In genomic region chr2:229927817-229928321, GRCh38 we compare ENCODE assay signal across 20 cellular contexts. TPM values are rescaled to one million over a fixed set of nuclear protein-coding genes. Genes with fewer than 3 reads are reported as not detected.
A peak's percentile ranks its signal among the peaks of the same experiment; 100 is the strongest.
DNase-seq lines count a peak whose midpoint lies in the region; ATAC-seq, FAIRE-seq and TF ChIP-seq lines count a peak whose summit lies in the region.
"Had no signal": no experiment of that assay in that cellular context is flagged by ENCODE, and none has a peak within 500 bp of the region (broad histone marks: within the 10 kb centered on the region; RNA-seq: fewer than 3 reads in every experiment).

No MANE protein-coding gene starts in this region.

- intact Hi-C loops in transverse colon (cut with DNase I; ENCODE audit: low total_unique reads), result no loop called here

- H3K27me3 ChIP-seq in astrocyte (ENCODE audit: insufficient read depth, low read length) (no peaks in the 10 kb centered on the region), transverse colon (no peaks in the 10 kb centered on the region)
- H3K27me3 ChIP-seq: esophagus squamous epithelium, ovary had no signal

- no peaks in the 10 kb centered on the region for H3K9me3 Mint-ChIP-seq in astrocyte (ENCODE audit: unreplicated experiment)
- H3K9me3 Mint-ChIP-seq: activated CD4-positive, alpha-beta T cell treated with anti-CD3 and anti-CD28 coated beads, Interleukin-2, amount 10 ng/mL, durations not matched to agents 24 days and 14 days; brain; dendritic cell treated with granulocyte-macrophage colony-stimulating factor and Interleukin-4, amounts not matched to agents 40 ng/mL and 50 ng/mL, for 4 days had no signal

- no peaks in the 10 kb centered on the region for H3K36me3 ChIP-seq in astrocyte (ENCODE audit: insufficient read depth, low read length)
- no peaks in the 10 kb centered on the region for H3K36me3 ChIP-seq in transverse colon
- H3K36me3 ChIP-seq: esophagus squamous epithelium, ovary had no signal

- H3K4me3 ChIP-seq in astrocyte (ENCODE audit: insufficient read depth, low read depth, low read length) (no peak overlapping the region), fibroblast of the aortic adventitia (ENCODE audit: low read depth, low read length) (no peak overlapping the region), transverse colon (no peak overlapping the region)
- H3K4me3 ChIP-seq: esophagus squamous epithelium, ovary had no signal

- peak; percentile 25 for DNase-seq in AG08396 (ENCODE audit: low spot score)
- peak; percentile 52 for DNase-seq in HT1080 (ENCODE audit: low read depth)
- peak; percentile 44 for DNase-seq in astrocyte (ENCODE audit: low read depth)
- DNase-seq in fibroblast of the aortic adventitia (ENCODE audit: low read depth), result peak; percentile 27
- DNase-seq in urothelium cell line (ENCODE audit: low spot score), result no peak
- DNase-seq in transverse colon, result no peak
- DNase-seq in NCI-H446 treated with DMSO at 0.1 percent for 48 hours (lab: John Stamatoyannopoulos, UW), result no peak
- DNase-seq: activated CD4-positive, alpha-beta T cell treated with anti-CD3 and anti-CD28 coated beads, Interleukin-2, amount 10 ng/mL, durations not matched to agents 24 days and 14 days; activated naive CD4-positive, alpha-beta T cell treated with Interleukin-2 at 50 U/mL for 16 hours; COR-L47; esophagus squamous epithelium; left colon; NCI-H748 treated with DMSO at 0.1 percent for 48 hours; ovary; stimulated activated CD4-positive, alpha-beta T cell treated with anti-CD3 and anti-CD28 coated beads, Interleukin-4, amount 100 ng/mL, for 24 hours; substantia nigra had no signal

- FAIRE-seq in astrocyte (lab: Jason Lieb, UNC), result peak; percentile 54
- no peak for FAIRE-seq in urothelium cell line (lab: Jason Lieb, UNC)
- FAIRE-seq: TTC549 had no signal

- peaks cover 3% of the 10 kb centered on the region for H3K36me3 Mint-ChIP-seq in astrocyte (ENCODE audit: low read depth, unreplicated experiment)

- in situ Hi-C loops in transverse colon (cut with MboI; ENCODE audit: low pct_ligation_motif_present in 1 of 4, low pct_unique_long_range_greater_than_20kb in 1 of 4, low sequenced_read_pairs in 3 of 4), result no loop called here

- no peak overlapping the region for H3K4me3 Mint-ChIP-seq in astrocyte (ENCODE audit: unreplicated experiment)
- H3K4me3 Mint-ChIP-seq: activated CD4-positive, alpha-beta T cell treated with anti-CD3 and anti-CD28 coated beads, Interleukin-2, amount 10 ng/mL, durations not matched to agents 24 days and 14 days; dendritic cell treated with granulocyte-macrophage colony-stimulating factor and Interleukin-4, amounts not matched to agents 40 ng/mL and 50 ng/mL, for 4 days had no signal

- H3K4me2 ChIP-seq in astrocyte (ENCODE audit: low read length), result peak overlapping the region; percentile 33

- no peak for TF ChIP-seq EP300 in transverse colon (IDR thresholded peaks at IDR 0.05; ENCODE audit: low read depth)

- H3K9ac ChIP-seq in astrocyte (ENCODE audit: low read length), result no peak overlapping the region

- TF ChIP-seq POLR2A in transverse colon (IDR thresholded peaks at IDR 0.05), result no peak

- H3K27ac Mint-ChIP-seq in astrocyte (ENCODE audit: unreplicated experiment), result no peak overlapping the region
- H3K27ac Mint-ChIP-seq: activated CD4-positive, alpha-beta T cell treated with anti-CD3 and anti-CD28 coated beads, Interleukin-2, amount 10 ng/mL, durations not matched to agents 24 days and 14 days; dendritic cell treated with granulocyte-macrophage colony-stimulating factor and Interleukin-4, amounts not matched to agents 40 ng/mL and 50 ng/mL, for 4 days had no signal

- H3K4me1 ChIP-seq in astrocyte (ENCODE audit: insufficient read depth, low read length) (peaks cover 10% of the 10 kb centered on the region), transverse colon (peaks cover 4 to 14% (median 9%) of the 10 kb centered on the region in 4 donors)

- no peak for ATAC-seq in HG03469 (IDR thresholded peaks at IDR 0.05; ENCODE audit: unreplicated experiment)
- ATAC-seq: left colon had no signal

- no peak overlapping the region for H2AFZ ChIP-seq in astrocyte (ENCODE audit: low read depth, low read length)

- H4K20me1 ChIP-seq in astrocyte (ENCODE audit: insufficient read depth, low read length), result peaks cover 12% of the 10 kb centered on the region

- H3K4me1 Mint-ChIP-seq in astrocyte (ENCODE audit: low read depth, unreplicated experiment), result peaks cover 8% of the 10 kb centered on the region

- H3K27ac ChIP-seq in astrocyte (ENCODE audit: low read depth, low read length), result no peak overlapping the region
- no peak overlapping the region for H3K27ac ChIP-seq in transverse colon
- H3K27ac ChIP-seq: esophagus squamous epithelium, ovary had no signal

- H3K79me2 ChIP-seq in astrocyte (ENCODE audit: insufficient read depth, low read length), result peaks cover 12% of the 10 kb centered on the region

- TF ChIP-seq CTCF in astrocyte (IDR thresholded peaks at IDR 0.05; ENCODE audit: insufficient read depth, low read depth, low read length) (no peak), fibroblast of the aortic adventitia (IDR thresholded peaks at IDR 0.05; ENCODE audit: insufficient read depth, low read length) (no peak), transverse colon (IDR thresholded peaks at IDR 0.05) (no peak)

- WGBS in transverse colon (ENCODE audit: low coverage in 1 of 2), 2 donors, result 60 to 63% methylated on average over 2 of the region's 2 CpGs

- H3K9me3 ChIP-seq in astrocyte (ENCODE audit: insufficient read depth, low read depth, low read length) (no peaks in the 10 kb centered on the region), transverse colon (no peaks in the 10 kb centered on the region)
- H3K9me3 ChIP-seq: esophagus squamous epithelium, ovary had no signal

- H3K27me3 Mint-ChIP-seq in astrocyte (ENCODE audit: low read depth, unreplicated experiment), result no peaks in the 10 kb centered on the region
- H3K27me3 Mint-ChIP-seq: activated CD4-positive, alpha-beta T cell treated with anti-CD3 and anti-CD28 coated beads, Interleukin-2, amount 10 ng/mL, durations not matched to agents 24 days and 14 days; brain; dendritic cell treated with granulocyte-macrophage colony-stimulating factor and Interleukin-4, amounts not matched to agents 40 ng/mL and 50 ng/mL, for 4 days had no signal

RNA-seq across cellular contexts. Expression of gene FBXO36, which starts 5.6 kb away (rescaled TPM):
- 0.42 and 0.43 TPM in 2 replicates for total RNA-seq in HT1080 (2014; rRNA removed; shearing (Covaris generic))
- polyA plus RNA-seq in HT1080 (2015; cell fraction: cytosol; rRNA removed), result 1.9 and 2.0 TPM in 2 replicates
- 1.0 and 2.5 TPM in 2 replicates for polyA plus RNA-seq in HT1080 (2015; cell fraction: nucleus; rRNA removed)
- total RNA-seq in astrocyte (1.9 and 2.8 TPM in 2 replicates), fibroblast of the aortic adventitia (ENCODE audit: low replicate concordance) (1.6 and 5.5 TPM in 2 replicates), transverse colon (1 to 10 TPM in 2 of 4 donors, under 1 TPM in 2; 0.60 to 2.1 (median 1.3) TPM)

RNA-seq across cellular contexts. Expression of gene TRIP12, which starts 6.1 kb away (rescaled TPM):
- 149 and 179 TPM in 2 replicates for total RNA-seq in HT1080 (2014; rRNA removed; shearing (Covaris generic))
- 43.6 and 66.3 TPM in 2 replicates for polyA plus RNA-seq in HT1080 (2015; cell fraction: cytosol; rRNA removed)
- polyA plus RNA-seq in HT1080 (2015; cell fraction: nucleus; rRNA removed), result 148 and 167 TPM in 2 replicates
- total RNA-seq in astrocyte (366 and 379 TPM in 2 replicates), fibroblast of the aortic adventitia (ENCODE audit: low replicate concordance) (151 and 210 TPM in 2 replicates), transverse colon (100 to 1,000 TPM; 143 to 238 (median 158) TPM)

Comparison
In these comparisons a context has a peak if more than half of its experiments do, and no peak if none do; other contexts are left out.
1. DNase-seq: peak in AG08396 (single experiment), HT1080 (single experiment), astrocyte (single experiment) and fibroblast of the aortic adventitia (single experiment); none in urothelium cell line (single experiment), transverse colon (single experiment) and NCI-H446 treated with DMSO at 0.1 percent for 48 hours (single experiment).